ENCODE assay signal across 20 cellular contexts in genomic region chr6:108120311-108120710, GRCh38. TPM values are rescaled to one million over a fixed set of nuclear protein-coding genes. Genes with fewer than 3 reads are reported as not detected.
A peak's percentile ranks its signal among the peaks of the same experiment; 100 is the strongest.
DNase-seq lines count a peak whose midpoint lies in the region; ATAC-seq lines count a peak whose summit lies in the region.
"Had no signal": no experiment of that assay in that cellular context is flagged by ENCODE, and none has a peak within 500 bp of the region (broad histone marks: within the 10 kb centered on the region; RNA-seq: fewer than 3 reads in every experiment).

No MANE protein-coding gene starts in this region.

- in situ Hi-C loops in ACHN (cut with HindIII; ENCODE audit: low pct_ligation_motif_present, low pct_unique_long_range_greater_than_20kb, low sequenced_read_pairs): no loop called here

- H3K9me3 Mint-ChIP-seq in activated T-cell treated with anti-CD3 and anti-CD28 coated beads, Interleukin-2, amount 50 U/mL, for 72 hours: no peaks in the 10 kb centered on the region
- no peaks in the 10 kb centered on the region for H3K9me3 Mint-ChIP-seq in activated T-cell treated with anti-CD3 and anti-CD28 coated beads, Interleukin-2, amount 50 U/mL, for 4 hours
- H3K9me3 Mint-ChIP-seq in T-cell: no peaks in the 10 kb centered on the region
- H3K9me3 Mint-ChIP-seq: central memory CD8-positive, alpha-beta T cell; memory B cell had no signal

- peak in 1 of 2 donors; percentile 35 for ATAC-seq in activated T-cell treated with anti-CD3 and anti-CD28 coated beads, Interleukin-2, amount 50 U/mL, for 72 hours (replicated peaks in 1 of 2)
- ATAC-seq in activated T-cell treated with anti-CD3 and anti-CD28 coated beads, Interleukin-2, amount 50 U/mL, for 4 hours: no peak
- ATAC-seq in T-cell (replicated peaks in 1 of 4) (no peak), HG03045 (IDR thresholded peaks at IDR 0.05; ENCODE audit: unreplicated experiment) (no peak), esophagus mucosa (no peak)
- ATAC-seq: A549 had no signal

- DNase-seq in activated T-cell treated with anti-CD3 and anti-CD28 coated beads, Interleukin-2, amount 50 U/mL, for 72 hours: peak in 1 of 2 donors; percentile 9
- DNase-seq in activated T-cell treated with anti-CD3 and anti-CD28 coated beads, Interleukin-2, amount 50 U/mL, for 4 hours: no peak
- DNase-seq in T-cell (no peak), left kidney (ENCODE audit: low read depth, low spot score) (peak; percentile 37), retina (peak; percentile 88), ACHN (no peak)
- DNase-seq: activated gamma-delta T cell treated with Interleukin-2 at 50 U/mL for 16 hours, erythroblast, foreskin melanocyte, GF-D8, kidney, NCI-H1436 treated with DMSO at 0.1 percent for 48 hours, NCI-H2171, NCI-H69, spleen had no signal

- H3K4me1 Mint-ChIP-seq in activated T-cell treated with anti-CD3 and anti-CD28 coated beads, Interleukin-2, amount 50 U/mL, for 72 hours (ENCODE audit: low read depth): peaks cover 45% of the 10 kb centered on the region
- H3K4me1 Mint-ChIP-seq in activated T-cell treated with anti-CD3 and anti-CD28 coated beads, Interleukin-2, amount 50 U/mL, for 4 hours (ENCODE audit: low read depth): peaks cover 35% of the 10 kb centered on the region
- H3K4me1 Mint-ChIP-seq in T-cell: peaks cover 32 to 38% (median 37%) of the 10 kb centered on the region in 3 donors

- H3K36me3 Mint-ChIP-seq in activated T-cell treated with anti-CD3 and anti-CD28 coated beads, Interleukin-2, amount 50 U/mL, for 72 hours (ENCODE audit: insufficient read depth in 2 of 2): peaks cover 0 to 6% of the 10 kb centered on the region in 2 donors
- H3K36me3 Mint-ChIP-seq in activated T-cell treated with anti-CD3 and anti-CD28 coated beads, Interleukin-2, amount 50 U/mL, for 4 hours (ENCODE audit: insufficient read depth): no peaks in the 10 kb centered on the region
- H3K36me3 Mint-ChIP-seq in T-cell: no peaks in the 10 kb centered on the region

- H3K4me3 Mint-ChIP-seq in activated T-cell treated with anti-CD3 and anti-CD28 coated beads, Interleukin-2, amount 50 U/mL, for 72 hours: peak overlapping the region; percentile 24 to 52
- no peak overlapping the region for H3K4me3 Mint-ChIP-seq in activated T-cell treated with anti-CD3 and anti-CD28 coated beads, Interleukin-2, amount 50 U/mL, for 4 hours
- peak overlapping the region in 2 of 3 donors; percentile 6 to 28 for H3K4me3 Mint-ChIP-seq in T-cell

- CTCF ChIA-PET in T-cell (lab: Charles Lee): interaction anchor here in 1 of 2 donors (0.6 to 0.7 kb wide), 2 partner anchors 334 to 790 kb away, joined by 3 to 5 read pairs; no protein-coding TSS in a partner anchor

- POLR2A ChIA-PET in T-cell (lab: Charles Lee): no interaction called here

- peaks cover 89% of the 10 kb centered on the region for H3K27me3 Mint-ChIP-seq in activated T-cell treated with anti-CD3 and anti-CD28 coated beads, Interleukin-2, amount 50 U/mL, for 72 hours (ENCODE audit: low read depth)
- peaks cover 89% of the 10 kb centered on the region for H3K27me3 Mint-ChIP-seq in activated T-cell treated with anti-CD3 and anti-CD28 coated beads, Interleukin-2, amount 50 U/mL, for 4 hours (ENCODE audit: low read depth)
- peaks cover 80 to 87% of the 10 kb centered on the region in 2 donors for H3K27me3 Mint-ChIP-seq in T-cell

- H3K27ac Mint-ChIP-seq in activated T-cell treated with anti-CD3 and anti-CD28 coated beads, Interleukin-2, amount 50 U/mL, for 72 hours: no peak overlapping the region
- no peak overlapping the region for H3K27ac Mint-ChIP-seq in T-cell
- H3K27ac Mint-ChIP-seq: memory B cell had no signal

RNA-seq across cellular contexts. Expression of gene NR2E1, which starts 45.5 kb away (rescaled TPM):
- not detected for total RNA-seq in activated T-cell treated with anti-CD3 and anti-CD28 coated beads, Interleukin-2, amount 50 U/mL, for 72 hours
- not detected for total RNA-seq in activated T-cell treated with anti-CD3 and anti-CD28 coated beads, Interleukin-2, amount 50 U/mL, for 4 hours
- total RNA-seq in T-cell (not detected), esophagus mucosa (0.08 TPM)
- total RNA-seq: kidney, spleen had no signal

RNA-seq across cellular contexts. Expression of gene OSTM1, which starts 45.8 kb away (rescaled TPM):
- total RNA-seq in activated T-cell treated with anti-CD3 and anti-CD28 coated beads, Interleukin-2, amount 50 U/mL, for 72 hours: 10 to 100 TPM; 13.0 to 19.6 TPM
- total RNA-seq in activated T-cell treated with anti-CD3 and anti-CD28 coated beads, Interleukin-2, amount 50 U/mL, for 4 hours: 10 to 100 TPM; 30.0 to 40.7 (median 31.4) TPM
- total RNA-seq in T-cell (10 to 100 TPM; 27.2 to 43.7 (median 39.7) TPM), esophagus mucosa (12.8 TPM)

Comparison
In these comparisons a context has a peak if more than half of its experiments do, and no peak if none do; other contexts are left out.
1. DNase-seq: peak in left kidney (single experiment) and retina (single experiment); none in activated T-cell treated with anti-CD3 and anti-CD28 coated beads, Interleukin-2, amount 50 U/mL, for 4 hours (single experiment), T-cell (0 of 34) and ACHN (single experiment).